In genomic region chr5:55176176-55176818, GRCh38 we compare ENCODE assay signal across 8 cellular contexts. TPM values are rescaled to one million over a fixed set of nuclear protein-coding genes. Genes with fewer than 3 reads are reported as not detected.
DNase-seq lines count a peak whose midpoint lies in the region; ATAC-seq, FAIRE-seq and TF ChIP-seq lines count a peak whose summit lies in the region.

No MANE protein-coding gene starts in this region.

- no peaks in the 10 kb centered on the region for H3K36me3 ChIP-seq in BLaER1 treated with 17β-estradiol and CSF1 and Interleukin-3, amounts not matched to agents 10 nM and 100 nM
- no peaks in the 10 kb centered on the region for H3K36me3 ChIP-seq in bronchial epithelial cell (ENCODE audit: control insufficient read depth, insufficient read depth, low read length)
- H3K36me3 ChIP-seq in HepG2 (replicated peaks in 1 of 2; ENCODE audit: control insufficient read depth in 1 of 2, insufficient read depth in 2 of 2, low read length in 2 of 2): no peaks in the 10 kb centered on the region
- H3K36me3 ChIP-seq in thymus (ENCODE audit: control insufficient read depth, insufficient read depth): no peaks in the 10 kb centered on the region
- no peaks in the 10 kb centered on the region for H3K36me3 ChIP-seq in adrenal gland (replicated peaks in 1 of 2)

- 2% methylated on average over 33 of the region's 44 CpGs for WGBS in HepG2 (ENCODE audit: low lambda C conversion rate)
- 2% methylated on average over 44 of the region's 44 CpGs for WGBS in thymus
- WGBS in adrenal gland, 4 donors: 3 to 8% (median 4%) methylated on average over 42 to 44 of the region's 44 CpGs

- peaks cover 0 to 22% (median 10%) of the 10 kb centered on the region in 11 experiments; a peak in 13 of 22 replicates for H4K20me1 ChIP-seq in BLaER1 treated with 17β-estradiol and CSF1 and Interleukin-3, amounts not matched to agents 10 nM and 100 nM
- H4K20me1 ChIP-seq in HepG2 (ENCODE audit: insufficient read depth, low read length): no peaks in the 10 kb centered on the region; the same call in 1 of the 2 replicates

- CTCF ChIA-PET in HepG2 (lab: Yijun Ruan, JAX; ENCODE audit: low intra/inter-chr PET ratio, low total read pairs): no interaction called here

- BruUV-seq in HepG2 (replicated peaks; lab: Mats Ljungman, UMichigan): no TSS peak

- no peak for TF ChIP-seq RAD21 in HepG2 (CRISPR knock-in tag; IDR thresholded peaks at IDR 0.05)

- peak overlapping the region; percentile 78 to 98 (median 88) for H3K4me2 ChIP-seq in BLaER1 treated with 17β-estradiol and CSF1 and Interleukin-3, amounts not matched to agents 10 nM and 100 nM
- peak overlapping the region; percentile 64 for H3K4me2 ChIP-seq in HepG2 (ENCODE audit: low read depth, low read length)

- TF ChIP-seq POLR2A in HepG2 (IDR thresholded peaks at IDR 0.05; ENCODE audit: insufficient read depth in 1 of 2, low read depth in 2 of 2, low read length in 2 of 2) (no peak), adrenal gland (IDR thresholded peaks at IDR 0.05) (no peak)

- H3K4me1 ChIP-seq in BLaER1 treated with 17β-estradiol and CSF1 and Interleukin-3, amounts not matched to agents 10 nM and 100 nM: peaks cover 24 to 34% (median 30%) of the 10 kb centered on the region in 10 experiments
- H3K4me1 ChIP-seq in HepG2 (ENCODE audit: insufficient read depth, low read length) (peaks cover 37% of the 10 kb centered on the region), thymus (ENCODE audit: control insufficient read depth, insufficient read depth, low read length) (peaks cover 3% of the 10 kb centered on the region), adrenal gland (replicated peaks in 1 of 2) (peaks cover 13 to 26% of the 10 kb centered on the region in 2 donors)

- ATAC-seq in HepG2 (peak; percentile 91), HG03196 (IDR thresholded peaks at IDR 0.05; ENCODE audit: unreplicated experiment) (no peak)

- no peak overlapping the region for H3K27ac ChIP-seq in BLaER1 treated with 17β-estradiol and CSF1 and Interleukin-3, amounts not matched to agents 10 nM and 100 nM
- H3K27ac ChIP-seq in HepG2 (ENCODE audit: extremely low read length, insufficient read depth, low read length) (no peak overlapping the region), thymus (ENCODE audit: low read depth) (no peak overlapping the region), adrenal gland (no peak overlapping the region)

- peak overlapping the region; percentile 38 to 67 (median 54) for H3K4me3 ChIP-seq in BLaER1 treated with 17β-estradiol and CSF1 and Interleukin-3, amounts not matched to agents 10 nM and 100 nM
- H3K4me3 ChIP-seq in bronchial epithelial cell (ENCODE audit: low read depth, low read length): peak overlapping the region; percentile 40
- H3K4me3 ChIP-seq in HepG2 (replicated peaks in 1 of 3; ENCODE audit: insufficient read depth in 1 of 3, low read depth in 2 of 3, low read length in 3 of 3): peak overlapping the region; percentile 44 to 58 (median 47)
- H3K4me3 ChIP-seq in thymus (ENCODE audit: low read length): peak overlapping the region; percentile 20
- peak overlapping the region in 1 of 4 donors; percentile 27 for H3K4me3 ChIP-seq in adrenal gland

- intact Hi-C loops in HepG2 (cut with micrococcal nuclease; ENCODE audit: unreplicated experiment) (loop anchor here (10.0 kb wide), 2 partner anchors 229 to 759 kb away; no protein-coding TSS in a partner anchor), adrenal gland (cut with DNase I) (loop anchor here in 1 of 2 donors (10.0 kb wide), 1 partner anchor 49 kb away; the partner anchor contains the start of gene MCIDAS)

- no peaks in the 10 kb centered on the region for H3K9me3 ChIP-seq in BLaER1 treated with 17β-estradiol and CSF1 and Interleukin-3, amounts not matched to agents 10 nM and 100 nM (replicated peaks in 1 of 11)
- H3K9me3 ChIP-seq in HepG2 (ENCODE audit: low read length) (no peaks in the 10 kb centered on the region), thymus (ENCODE audit: control insufficient read depth) (no peaks in the 10 kb centered on the region), adrenal gland (replicated peaks in 1 of 3) (no peaks in the 10 kb centered on the region)

- FAIRE-seq in bronchial epithelial cell (lab: Jason Lieb, UNC) (no peak), HepG2 (lab: Jason Lieb, UNC) (no peak)

- H3K79me2 ChIP-seq in HepG2 (ENCODE audit: insufficient read depth, low read length): no peaks in the 10 kb centered on the region

- no peak overlapping the region for H2AFZ ChIP-seq in HepG2 (ENCODE audit: low read length)

- TF ChIP-seq CTCF in bronchial epithelial cell (IDR thresholded peaks at IDR 0.05; ENCODE audit: insufficient read depth, low read length, severe bottlenecking): peak; percentile 27
- peak; percentile 22; the same call in 1 of the 2 replicates for TF ChIP-seq CTCF in HepG2 (CRISPR knock-in tag; IDR thresholded peaks at IDR 0.05)
- peak in 1 of 6 experiments; percentile 19 for TF ChIP-seq CTCF in adrenal gland (IDR thresholded peaks at IDR 0.05)

- in situ Hi-C loops in HepG2 (cut with HindIII; ENCODE audit: extremely low pct_ligation_motif_present, low pct_unique_long_range_greater_than_20kb): no loop called here

- DNase-seq in HUDEP-2 (lab: John Stamatoyannopoulos, UW; ENCODE audit: unreplicated experiment in 76 of 76) (peak in 57 of 76 experiments; percentile 2 to 72 (median 27)), RPMI7951 (ENCODE audit: low read depth) (peak; percentile 75), bronchial epithelial cell (ENCODE audit: low read depth) (peak; percentile 23), HepG2 (ENCODE audit: low spot score) (peak; percentile 34), adrenal gland (no peak)

- H3K9ac ChIP-seq in BLaER1 treated with 17β-estradiol and CSF1 and Interleukin-3, amounts not matched to agents 10 nM and 100 nM: peak overlapping the region in 4 of 11 experiments; percentile 19 to 34 (median 24); a peak in 2 of 22 replicates
- H3K9ac ChIP-seq in HepG2 (ENCODE audit: insufficient read depth, low read depth, low read length): no peak overlapping the region

- POLR2A ChIA-PET in HepG2 (lab: Yijun Ruan, JAX): interaction anchor here (0.6 kb wide), 1 partner anchor 40 kb away, joined by 3 read pairs; no protein-coding TSS in a partner anchor

- no peak for TF ChIP-seq EP300 in HepG2 (IDR thresholded peaks at IDR 0.05; ENCODE audit: low read depth in 2 of 2, low read length in 2 of 2)
- TF ChIP-seq EP300 in HepG2 (CRISPR knock-in tag; IDR thresholded peaks at IDR 0.05; ENCODE audit: borderline replicate concordance): no peak

- H3K27me3 ChIP-seq in BLaER1 treated with 17β-estradiol and CSF1 and Interleukin-3, amounts not matched to agents 10 nM and 100 nM: peaks cover 36 to 66% (median 60%) of the 10 kb centered on the region in 11 experiments
- no peaks in the 10 kb centered on the region for H3K27me3 ChIP-seq in bronchial epithelial cell (ENCODE audit: control insufficient read depth, insufficient read depth, low read length)
- H3K27me3 ChIP-seq in HepG2 (ENCODE audit: control insufficient read depth in 1 of 2, insufficient read depth in 2 of 2, low read length in 2 of 2): peaks cover 2 to 43% of the 10 kb centered on the region in 2 experiments; a peak in 3 of 5 replicates
- peaks cover 43% of the 10 kb centered on the region for H3K27me3 ChIP-seq in thymus (ENCODE audit: control insufficient read depth, insufficient read depth)
- peaks cover 65% of the 10 kb centered on the region for H3K27me3 ChIP-seq in adrenal gland

RNA-seq across cellular contexts. Expression of gene CDC20B, which starts 3.3 kb away (rescaled TPM):
- total RNA-seq in RPMI7951 (2014; rRNA removed; shearing (Covaris generic)): not detected in 2 replicates
- total RNA-seq in bronchial epithelial cell (not detected in 2 replicates), HepG2 (2016; rRNA removed; fragmentation: Illumina TruSeq; extraction: Trizol) (not detected in 2 replicates), adrenal gland (not detected)
- not detected in 2 replicates for total RNA-seq in HepG2 (2016; cell fraction: cytosol; rRNA removed; fragmentation: Illumina TruSeq; extraction: Trizol; ENCODE audit: low read depth)
- total RNA-seq in HepG2 (2016; cell fraction: insoluble cytoplasmic fraction; rRNA removed; fragmentation: Illumina TruSeq; extraction: Trizol): not detected in 2 replicates
- total RNA-seq in HepG2 (2016; cell fraction: membrane; rRNA removed; fragmentation: Illumina TruSeq; extraction: Trizol): not detected in 2 replicates
- not detected in 2 replicates for total RNA-seq in HepG2 (2016; cell fraction: nucleus; rRNA removed; fragmentation: Illumina TruSeq; extraction: Trizol)
- polyA plus RNA-seq in HepG2 (2011; rRNA removed) (not detected in 2 replicates), thymus (0.27 TPM), adrenal gland (not detected)
- polyA plus RNA-seq in HepG2 (2011; cell fraction: cytosol; rRNA removed): not detected in 2 replicates
- not detected in 2 replicates for polyA plus RNA-seq in HepG2 (2011; cell fraction: nucleus; rRNA removed)
- not detected in 2 replicates for polyA plus RNA-seq in HepG2 (2012)
- polyA plus RNA-seq in HepG2 (2016; cell fraction: cytosol; fragmentation: Illumina TruSeq; extraction: Trizol; ENCODE audit: low read depth): not detected in 2 replicates
- polyA plus RNA-seq in HepG2 (2016; cell fraction: insoluble cytoplasmic fraction; fragmentation: Illumina TruSeq; extraction: Trizol; ENCODE audit: low read depth): not detected in 2 replicates
- polyA plus RNA-seq in HepG2 (2016; cell fraction: membrane; fragmentation: Illumina TruSeq; extraction: Trizol; ENCODE audit: low read depth): not detected in 2 replicates
- polyA plus RNA-seq in HepG2 (2016; cell fraction: nucleus; fragmentation: Illumina TruSeq; extraction: Trizol; ENCODE audit: insufficient read depth, low read depth): not detected in 2 replicates
- polyA minus RNA-seq in HepG2 (2011; rRNA and poly(A)+ RNA removed; ENCODE audit: low replicate concordance): not detected in 2 replicates
- not detected in 2 replicates for polyA minus RNA-seq in HepG2 (2011; cell fraction: cytosol; rRNA and poly(A)+ RNA removed)
- polyA minus RNA-seq in HepG2 (2011; cell fraction: nucleus; rRNA and poly(A)+ RNA removed): not detected in 2 replicates

RNA-seq across cellular contexts. Expression of gene GPX8, which starts 16.3 kb away (rescaled TPM):
- total RNA-seq in RPMI7951 (2014; rRNA removed; shearing (Covaris generic)): 99.8 and 116 TPM in 2 replicates
- 12.0 and 12.1 TPM in 2 replicates for total RNA-seq in bronchial epithelial cell
- total RNA-seq in HepG2 (2016; rRNA removed; fragmentation: Illumina TruSeq; extraction: Trizol): 0.32 and 0.33 TPM in 2 replicates
- total RNA-seq in HepG2 (2016; cell fraction: cytosol; rRNA removed; fragmentation: Illumina TruSeq; extraction: Trizol; ENCODE audit: low read depth): 0.09 TPM in 1 of 2 replicates, not detected in the other
- total RNA-seq in HepG2 (2016; cell fraction: insoluble cytoplasmic fraction; rRNA removed; fragmentation: Illumina TruSeq; extraction: Trizol): 0.30 and 0.41 TPM in 2 replicates
- 0.28 and 0.69 TPM in 2 replicates for total RNA-seq in HepG2 (2016; cell fraction: membrane; rRNA removed; fragmentation: Illumina TruSeq; extraction: Trizol)
- 0.56 TPM in 1 of 2 replicates, not detected in the other for total RNA-seq in HepG2 (2016; cell fraction: nucleus; rRNA removed; fragmentation: Illumina TruSeq; extraction: Trizol)
- 0.55 and 0.94 TPM in 2 replicates for polyA plus RNA-seq in HepG2 (2011; rRNA removed)
- 0.21 and 0.35 TPM in 2 replicates for polyA plus RNA-seq in HepG2 (2011; cell fraction: cytosol; rRNA removed)
- polyA plus RNA-seq in HepG2 (2011; cell fraction: nucleus; rRNA removed): 0.05 and 0.26 TPM in 2 replicates
- 0.59 and 1.5 TPM in 2 replicates for polyA plus RNA-seq in HepG2 (2012)
- 0.14 TPM in 1 of 2 replicates, not detected in the other for polyA plus RNA-seq in HepG2 (2016; cell fraction: cytosol; fragmentation: Illumina TruSeq; extraction: Trizol; ENCODE audit: low read depth)
- polyA plus RNA-seq in HepG2 (2016; cell fraction: insoluble cytoplasmic fraction; fragmentation: Illumina TruSeq; extraction: Trizol; ENCODE audit: low read depth): 0.34 and 0.61 TPM in 2 replicates
- polyA plus RNA-seq in HepG2 (2016; cell fraction: membrane; fragmentation: Illumina TruSeq; extraction: Trizol; ENCODE audit: low read depth): 0.31 TPM in 1 of 2 replicates, not detected in the other
- polyA plus RNA-seq in HepG2 (2016; cell fraction: nucleus; fragmentation: Illumina TruSeq; extraction: Trizol; ENCODE audit: insufficient read depth, low read depth): 0.79 and 0.97 TPM in 2 replicates
- 0.42 and 10.6 TPM in 2 replicates for polyA minus RNA-seq in HepG2 (2011; rRNA and poly(A)+ RNA removed; ENCODE audit: low replicate concordance)
- 0.18 and 0.20 TPM in 2 replicates for polyA minus RNA-seq in HepG2 (2011; cell fraction: cytosol; rRNA and poly(A)+ RNA removed)
- 0.64 and 0.75 TPM in 2 replicates for polyA minus RNA-seq in HepG2 (2011; cell fraction: nucleus; rRNA and poly(A)+ RNA removed)
- polyA plus RNA-seq in thymus: 4.1 TPM
- total RNA-seq in adrenal gland: 10 to 100 TPM; 10.2 to 19.7 (median 15.7) TPM
- 10 to 100 TPM in 1 of 3 donors, 1 to 10 TPM in 2; 6.1 to 17.8 (median 7.2) TPM for polyA plus RNA-seq in adrenal gland

RNA-seq across cellular contexts. Expression of gene MCIDAS, which starts 50.8 kb away (rescaled TPM):
- total RNA-seq in RPMI7951 (2014; rRNA removed; shearing (Covaris generic)): under 0.01 and 0.20 TPM in 2 replicates
- total RNA-seq in bronchial epithelial cell (under 0.01 and 0.13 TPM in 2 replicates), HepG2 (2016; rRNA removed; fragmentation: Illumina TruSeq; extraction: Trizol) (not detected in 2 replicates), adrenal gland (not detected)
- not detected in 2 replicates for total RNA-seq in HepG2 (2016; cell fraction: cytosol; rRNA removed; fragmentation: Illumina TruSeq; extraction: Trizol; ENCODE audit: low read depth)
- not detected in 2 replicates for total RNA-seq in HepG2 (2016; cell fraction: insoluble cytoplasmic fraction; rRNA removed; fragmentation: Illumina TruSeq; extraction: Trizol)
- total RNA-seq in HepG2 (2016; cell fraction: membrane; rRNA removed; fragmentation: Illumina TruSeq; extraction: Trizol): not detected in 2 replicates
- not detected in 2 replicates for total RNA-seq in HepG2 (2016; cell fraction: nucleus; rRNA removed; fragmentation: Illumina TruSeq; extraction: Trizol)
- polyA plus RNA-seq in HepG2 (2011; rRNA removed) (0.04 TPM in 1 of 2 replicates, not detected in the other), thymus (0.11 TPM), adrenal gland (not detected)
- polyA plus RNA-seq in HepG2 (2011; cell fraction: cytosol; rRNA removed): not detected in 2 replicates
- polyA plus RNA-seq in HepG2 (2011; cell fraction: nucleus; rRNA removed): not detected in 2 replicates
- not detected in 2 replicates for polyA plus RNA-seq in HepG2 (2012)
- not detected in 2 replicates for polyA plus RNA-seq in HepG2 (2016; cell fraction: cytosol; fragmentation: Illumina TruSeq; extraction: Trizol; ENCODE audit: low read depth)
- not detected in 2 replicates for polyA plus RNA-seq in HepG2 (2016; cell fraction: insoluble cytoplasmic fraction; fragmentation: Illumina TruSeq; extraction: Trizol; ENCODE audit: low read depth)
- polyA plus RNA-seq in HepG2 (2016; cell fraction: membrane; fragmentation: Illumina TruSeq; extraction: Trizol; ENCODE audit: low read depth): not detected in 2 replicates
- polyA plus RNA-seq in HepG2 (2016; cell fraction: nucleus; fragmentation: Illumina TruSeq; extraction: Trizol; ENCODE audit: insufficient read depth, low read depth): not detected in 2 replicates
- polyA minus RNA-seq in HepG2 (2011; rRNA and poly(A)+ RNA removed; ENCODE audit: low replicate concordance): 7.2 TPM in 1 of 2 replicates, not detected in the other
- not detected in 2 replicates for polyA minus RNA-seq in HepG2 (2011; cell fraction: cytosol; rRNA and poly(A)+ RNA removed)
- not detected in 2 replicates for polyA minus RNA-seq in HepG2 (2011; cell fraction: nucleus; rRNA and poly(A)+ RNA removed)

RNA-seq across cellular contexts. Expression of gene CCNO, which starts 57.1 kb away (rescaled TPM):
- total RNA-seq in RPMI7951 (2014; rRNA removed; shearing (Covaris generic)): 1.2 and 2.6 TPM in 2 replicates
- total RNA-seq in bronchial epithelial cell (1.6 and 1.8 TPM in 2 replicates), HepG2 (2016; rRNA removed; fragmentation: Illumina TruSeq; extraction: Trizol) (0.07 TPM in 1 of 2 replicates, not detected in the other), adrenal gland (1 to 10 TPM in 1 of 8 donors, under 1 TPM in 5, not detected in 2; 0.42 to 1.1 (median 0.65) TPM)
- not detected in 2 replicates for total RNA-seq in HepG2 (2016; cell fraction: cytosol; rRNA removed; fragmentation: Illumina TruSeq; extraction: Trizol; ENCODE audit: low read depth)
- total RNA-seq in HepG2 (2016; cell fraction: insoluble cytoplasmic fraction; rRNA removed; fragmentation: Illumina TruSeq; extraction: Trizol): not detected in 2 replicates
- total RNA-seq in HepG2 (2016; cell fraction: membrane; rRNA removed; fragmentation: Illumina TruSeq; extraction: Trizol): not detected in 2 replicates
- total RNA-seq in HepG2 (2016; cell fraction: nucleus; rRNA removed; fragmentation: Illumina TruSeq; extraction: Trizol): not detected in 2 replicates
- polyA plus RNA-seq in HepG2 (2011; rRNA removed) (not detected in 2 replicates), thymus (1.0 TPM), adrenal gland (1 to 10 TPM in 1 of 3 donors, under 1 TPM in 1, not detected in 1; 0.81 to 1.1 TPM)
- polyA plus RNA-seq in HepG2 (2011; cell fraction: cytosol; rRNA removed): not detected in 2 replicates
- polyA plus RNA-seq in HepG2 (2011; cell fraction: nucleus; rRNA removed): not detected in 2 replicates
- not detected in 2 replicates for polyA plus RNA-seq in HepG2 (2012)
- polyA plus RNA-seq in HepG2 (2016; cell fraction: cytosol; fragmentation: Illumina TruSeq; extraction: Trizol; ENCODE audit: low read depth): not detected in 2 replicates
- polyA plus RNA-seq in HepG2 (2016; cell fraction: insoluble cytoplasmic fraction; fragmentation: Illumina TruSeq; extraction: Trizol; ENCODE audit: low read depth): not detected in 2 replicates
- not detected in 2 replicates for polyA plus RNA-seq in HepG2 (2016; cell fraction: membrane; fragmentation: Illumina TruSeq; extraction: Trizol; ENCODE audit: low read depth)
- not detected in 2 replicates for polyA plus RNA-seq in HepG2 (2016; cell fraction: nucleus; fragmentation: Illumina TruSeq; extraction: Trizol; ENCODE audit: insufficient read depth, low read depth)
- 0.10 and 2.1 TPM in 2 replicates for polyA minus RNA-seq in HepG2 (2011; rRNA and poly(A)+ RNA removed; ENCODE audit: low replicate concordance)
- polyA minus RNA-seq in HepG2 (2011; cell fraction: cytosol; rRNA and poly(A)+ RNA removed): not detected in 2 replicates
- polyA minus RNA-seq in HepG2 (2011; cell fraction: nucleus; rRNA and poly(A)+ RNA removed): not detected in 2 replicates

Comparison
In these comparisons a context has a peak if more than half of its experiments do, and no peak if none do; other contexts are left out.
1. DNase-seq: peak in HUDEP-2 (57 of 76), RPMI7951 (single experiment), bronchial epithelial cell (single experiment) and HepG2 (single experiment); none in adrenal gland (0 of 7).